In the genomic region with DNA sequence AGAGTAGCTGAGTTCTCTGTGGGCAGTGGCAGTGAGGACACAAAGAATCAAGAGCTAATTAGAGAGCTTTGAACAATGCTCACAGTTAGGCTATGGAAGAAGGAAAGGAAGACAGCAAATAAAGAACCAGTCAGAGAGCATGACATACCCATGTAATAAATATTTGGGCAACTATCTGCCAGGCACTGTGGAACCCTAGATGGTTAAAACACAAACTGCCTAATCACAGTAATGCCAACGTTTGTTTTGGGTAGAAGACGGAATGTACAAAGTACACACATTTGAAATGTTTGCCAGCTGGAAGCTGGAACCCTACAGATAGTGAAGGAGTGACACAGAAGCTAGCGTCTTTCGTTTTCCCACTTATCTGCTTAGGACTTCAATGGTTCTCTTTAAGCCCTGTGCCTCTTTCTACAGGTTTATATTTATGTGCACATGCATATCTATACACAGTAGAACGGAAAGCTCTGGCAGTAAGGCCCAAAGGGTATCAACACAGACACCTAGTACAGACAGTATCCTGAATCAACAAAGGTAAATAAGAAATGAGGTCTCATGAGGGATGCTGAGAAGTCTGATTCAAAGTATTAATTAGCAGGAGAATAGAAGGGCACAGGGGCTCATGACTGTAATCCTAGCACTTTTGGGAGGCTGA, we compare ENCODE assay signal across 11 cellular contexts. TPM values are rescaled to one million over a fixed set of nuclear protein-coding genes. Genes with fewer than 3 reads are reported as not detected.
DNase-seq lines count a peak whose midpoint lies in the region; ATAC-seq, FAIRE-seq and TF ChIP-seq lines count a peak whose summit lies in the region.
"Had no signal": no experiment of that assay in that cellular context is flagged by ENCODE, and none has a peak within 500 bp of the region (broad histone marks: within the 10 kb centered on the region; RNA-seq: fewer than 3 reads in every experiment).

No MANE protein-coding gene starts in this region.

- no peak overlapping the region for H3K9ac ChIP-seq in mammary epithelial cell (ENCODE audit: insufficient read depth, low read length)

- dilution Hi-C loops in mammary epithelial cell (cut with HindIII; ENCODE audit: low sequenced_read_pairs): no loop called here

- no peaks in the 10 kb centered on the region for H3K9me3 ChIP-seq in mammary epithelial cell (replicated peaks; ENCODE audit: insufficient read depth, low read length)
- H3K9me3 ChIP-seq in left lung: no peaks in the 10 kb centered on the region
- H3K9me3 ChIP-seq in small intestine (ENCODE audit: control insufficient read depth, low read depth): no peaks in the 10 kb centered on the region

- intact Hi-C loops in mammary epithelial cell (cut with micrococcal nuclease): loop anchor here (5.0 kb wide), 1 partner anchor 44 kb away; a partner anchor contains a TSS
- intact Hi-C loops in left lung (cut with DNase I): no loop called here

- H2AFZ ChIP-seq in mammary epithelial cell (ENCODE audit: low read depth, low read length): no peak overlapping the region

- H3K36me3 ChIP-seq in mammary epithelial cell (ENCODE audit: insufficient read depth, low read length): peaks cover 7% of the 10 kb centered on the region
- peaks cover 0 to 23% of the 10 kb centered on the region in 2 donors for H3K36me3 ChIP-seq in left lung
- H3K36me3 ChIP-seq in small intestine (ENCODE audit: control insufficient read depth in 2 of 2, insufficient read depth in 2 of 2, low read length in 2 of 2): peaks cover 4 to 5% of the 10 kb centered on the region in 2 donors

- CTCF ChIA-PET in mammary epithelial cell (lab: Charles Lee; ENCODE audit: low non-redundant PET): no interaction called here

- 80% methylated on average over 5 of the region's 5 CpGs for WGBS in mammary epithelial cell (ENCODE audit: low coverage, missing lambda C conversion rate)
- WGBS in small intestine, 3 donors: 12 to 55% (median 27%) methylated on average over 5 of the region's 5 CpGs

- H4K20me1 ChIP-seq in mammary epithelial cell (ENCODE audit: insufficient read depth, low read length): no peaks in the 10 kb centered on the region

- ATAC-seq in left lung: peak; percentile 81
- ATAC-seq in HG03521 (IDR thresholded peaks at IDR 0.05; ENCODE audit: unreplicated experiment): no peak
- no peak for ATAC-seq in HG03159 (IDR thresholded peaks at IDR 0.05; ENCODE audit: unreplicated experiment)
- ATAC-seq: HCT116 had no signal

- DNase-seq in LHCN-M2 (ENCODE audit: low read depth) (peak; percentile 31), mammary epithelial cell (no peak), left lung (no peak), small intestine (peak; percentile 29), GF-D8 (lab: John Stamatoyannopoulos, UW) (no peak), AG20443 (ENCODE audit: low spot score) (no peak)
- DNase-seq: NCI-H2029, T1000 had no signal

- H3K4me3 ChIP-seq in mammary epithelial cell (replicated peaks in 1 of 3; ENCODE audit: insufficient read depth in 1 of 3, low read depth in 2 of 3, low read length in 3 of 3): no peak overlapping the region
- H3K4me3 ChIP-seq in left lung: no peak overlapping the region
- no peak overlapping the region for H3K4me3 ChIP-seq in small intestine (ENCODE audit: low read depth in 1 of 2, low read length in 2 of 2)

- H3K4me1 ChIP-seq in mammary epithelial cell (ENCODE audit: insufficient read depth, low read length) (peaks cover 10% of the 10 kb centered on the region), left lung (peaks cover 0 to 10% of the 10 kb centered on the region in 2 donors), small intestine (ENCODE audit: control insufficient read depth in 2 of 2, insufficient read depth in 1 of 2, low read depth in 1 of 2, low read length in 1 of 2) (no peaks in the 10 kb centered on the region)

- no peak for FAIRE-seq in small intestine (lab: Jason Lieb, UNC)

- H3K27ac ChIP-seq in mammary epithelial cell (ENCODE audit: insufficient read depth, low read depth, low read length) (peak overlapping the region; percentile 79), left lung (peak overlapping the region in 1 of 2 donors; percentile 18), small intestine (ENCODE audit: low read depth in 1 of 2, low read length in 1 of 2) (no peak overlapping the region)

- TF ChIP-seq CTCF in mammary epithelial cell (conservative IDR thresholded peaks at IDR 0.05 in 1 of 2, IDR thresholded peaks at IDR 0.05 in 1 of 2; ENCODE audit: extremely low read depth in 1 of 2, insufficient read depth in 1 of 2, low read depth in 1 of 2, low read length in 2 of 2) (no peak), left lung (IDR thresholded peaks at IDR 0.05) (no peak)

- in situ Hi-C loops in mammary epithelial cell (cut with MboI; ENCODE audit: low sequenced_read_pairs in 2 of 2): no loop called here

- no peaks in the 10 kb centered on the region for H3K27me3 ChIP-seq in mammary epithelial cell (ENCODE audit: insufficient read depth, low read length)
- H3K27me3 ChIP-seq in left lung: no peaks in the 10 kb centered on the region
- no peaks in the 10 kb centered on the region for H3K27me3 ChIP-seq in small intestine (ENCODE audit: control insufficient read depth in 2 of 2, insufficient read depth in 2 of 2, low read length in 2 of 2)

- peaks cover 17% of the 10 kb centered on the region for H3K79me2 ChIP-seq in mammary epithelial cell (ENCODE audit: insufficient read depth, low read length)

- no peak overlapping the region for H3K4me2 ChIP-seq in mammary epithelial cell (ENCODE audit: insufficient read depth, low read depth, low read length)

- BruUV-seq in mammary epithelial cell (replicated peaks; lab: Mats Ljungman, UMichigan): no TSS peak

RNA-seq across cellular contexts. Expression of a gene that starts 44.6 kb away (rescaled TPM):
- 181 and 196 TPM in 2 replicates for total RNA-seq in LHCN-M2 (2014; rRNA removed)
- polyA plus RNA-seq in LHCN-M2 (2012): 40.7 TPM
- 10 to 100 TPM; 38.0 to 49.2 TPM for total RNA-seq in mammary epithelial cell
- polyA plus RNA-seq in mammary epithelial cell: 25.1 TPM
- polyA minus RNA-seq in mammary epithelial cell: 140 TPM
- 10 to 100 TPM; 49.2 to 60.0 TPM for total RNA-seq in left lung
- 10 to 100 TPM in 2 of 3 donors, 1 to 10 TPM in 1; 8.9 to 12.2 (median 11.0) TPM for polyA plus RNA-seq in small intestine

Comparison
In these comparisons a context has a peak if more than half of its experiments do, and no peak if none do; other contexts are left out.
1. DNase-seq: peak in LHCN-M2 (single experiment) and small intestine (single experiment); none in mammary epithelial cell (single experiment), left lung (0 of 2), GF-D8 (single experiment) and AG20443 (single experiment).